In genomic region chr6:57173886-57174510, GRCh38 we compare ENCODE assay signal across 8 cellular contexts. TPM values are rescaled to one million over a fixed set of nuclear protein-coding genes. Genes with fewer than 3 reads are reported as not detected.
A peak's percentile ranks its signal among the peaks of the same experiment; 100 is the strongest.
DNase-seq lines count a peak whose midpoint lies in the region; ATAC-seq, FAIRE-seq and TF ChIP-seq lines count a peak whose summit lies in the region.

No MANE protein-coding gene starts in this region.

- no peak for TF ChIP-seq CTCF in fibroblast of villous mesenchyme (IDR thresholded peaks at IDR 0.05; ENCODE audit: insufficient read depth, low read depth, low read length)
- no peak for TF ChIP-seq CTCF in stomach (IDR thresholded peaks at IDR 0.05)

- no peaks in the 10 kb centered on the region for H3K27me3 Mint-ChIP-seq in T-helper 17 cell

- DNase-seq in GM19239 (ENCODE audit: insufficient read length, low spot score) = no peak
- DNase-seq in T-helper 17 cell = no peak
- DNase-seq in fibroblast of villous mesenchyme (ENCODE audit: low read depth) = peak; percentile 87
- no peak for DNase-seq in stomach
- DNase-seq in NCI-H1105 (lab: John Stamatoyannopoulos, UW) = no peak

- intact Hi-C loops in stomach (cut with DNase I; ENCODE audit: low total_unique reads) = no loop called here

- H3K4me1 Mint-ChIP-seq in T-helper 17 cell = peaks cover 27% of the 10 kb centered on the region

- 40 to 54% (median 53%) methylated on average over 5 of the region's 5 CpGs for WGBS in stomach, 5 donors

- TF ChIP-seq POLR2A in stomach (IDR thresholded peaks at IDR 0.05) = no peak

- peak overlapping the region in 4 of 5 donors; percentile 89 to 97 (median 92) for H3K27ac ChIP-seq in stomach

- FAIRE-seq in A204.1 (lab: Jason Lieb, UNC) (peak; percentile 49), GM19239 (lab: Jason Lieb, UNC) (peak; percentile 76)

- H3K27ac Mint-ChIP-seq in T-helper 17 cell = peak overlapping the region; percentile 86

- no peaks in the 10 kb centered on the region for H3K36me3 ChIP-seq in stomach

- peak overlapping the region; percentile 88 for H3K4me3 ChIP-seq in fibroblast of villous mesenchyme (ENCODE audit: low read depth, low read length)
- peak overlapping the region; percentile 64 to 82 (median 72) for H3K4me3 ChIP-seq in stomach

- no peaks in the 10 kb centered on the region for H3K36me3 Mint-ChIP-seq in T-helper 17 cell (ENCODE audit: low read depth)

- no peak for ATAC-seq in T-helper 17 cell
- no peak for ATAC-seq in GM19351 (IDR thresholded peaks at IDR 0.05; ENCODE audit: unreplicated experiment)
- ATAC-seq in GM21786 (IDR thresholded peaks at IDR 0.05; ENCODE audit: unreplicated experiment) = no peak

- H3K27me3 ChIP-seq in stomach = no peaks in the 10 kb centered on the region

- H3K4me1 ChIP-seq in stomach = peaks cover 9 to 66% (median 32%) of the 10 kb centered on the region in 4 donors

- peak overlapping the region; percentile 92 for H3K4me3 Mint-ChIP-seq in T-helper 17 cell

- no peaks in the 10 kb centered on the region for H3K9me3 ChIP-seq in T-helper 17 cell (ENCODE audit: control insufficient read depth, low read length, poor library complexity, severe bottlenecking)
- H3K9me3 ChIP-seq in stomach = no peaks in the 10 kb centered on the region

- TF ChIP-seq EP300 in stomach (IDR thresholded peaks at IDR 0.05) = no peak

RNA-seq across cellular contexts. Expression of gene BAG2, which starts 1.9 kb away (rescaled TPM):
- total RNA-seq in T-helper 17 cell (1 to 10 TPM; 2.7 to 3.1 TPM), fibroblast of villous mesenchyme (17.7 and 32.8 TPM in 2 replicates), stomach (10 to 100 TPM in 3 of 5 donors, 1 to 10 TPM in 2; 2.0 to 48.7 (median 19.8) TPM)
- polyA plus RNA-seq in stomach = 1 to 10 TPM; 3.4 to 5.1 (median 3.8) TPM

RNA-seq across cellular contexts. Expression of gene RAB23, which starts 48.1 kb away (rescaled TPM):
- under 1 TPM; 0.29 to 0.35 TPM for total RNA-seq in T-helper 17 cell
- 58.7 and 63.5 TPM in 2 replicates for total RNA-seq in fibroblast of villous mesenchyme
- 10 to 100 TPM; 11.1 to 51.3 (median 23.8) TPM for total RNA-seq in stomach
- polyA plus RNA-seq in stomach = 10 to 100 TPM in 2 of 3 donors, 1 to 10 TPM in 1; 5.5 to 11.3 (median 10.5) TPM

Comparison
In these comparisons a context has a peak if more than half of its experiments do, and no peak if none do; other contexts are left out.
1. RNA of gene RAB23, which starts 48.1 kb away (total RNA-seq): 58.7 to 63.5 TPM in fibroblast of villous mesenchyme and 11.1 to 51.3 TPM in stomach; 0.29 to 0.35 TPM in T-helper 17 cell; every median in the first group is over 4 times any median in the second.